In genomic region chr17:13407381-13407780, GRCh38 we compare ENCODE assay signal across 25 cellular contexts.
"Had no signal": no experiment of that assay in that cellular context is flagged by ENCODE, and none has a peak within 500 bp of the region (broad histone marks: within the 10 kb centered on the region; RNA-seq: fewer than 3 reads in every experiment).

No MANE protein-coding gene starts in this region.

- ATAC-seq: activated CD4-positive, alpha-beta T cell treated with anti-CD3 and anti-CD28 coated beads for 36 hours; activated CD8-positive, alpha-beta memory T cell treated with anti-CD3 and anti-CD28 coated beads, Interleukin-2, amount 10 ng/mL, durations not matched to agents 7 days and 5 days; activated CD8-positive, alpha-beta T cell treated with anti-CD3 and anti-CD28 coated beads, Interleukin-2, amount 10 ng/mL, durations not matched to agents 7 days and 5 days; activated T-cell treated with anti-CD3 and anti-CD28 coated beads, Interleukin-2, amount 50 U/mL, for 72 hours; esophagus mucosa had no signal

- DNase-seq: activated CD4-positive, alpha-beta memory T cell treated with anti-CD3 and anti-CD28 coated beads for 36 hours; activated CD4-positive, alpha-beta T cell treated with anti-CD3 and anti-CD28 coated beads for 36 hours; activated CD4-positive, alpha-beta T cell treated with anti-CD3 and anti-CD28 coated beads, Interleukin-2, amount 10 ng/mL, durations not matched to agents 24 days and 14 days; activated CD4-positive, CD25-positive, alpha-beta regulatory T cell; activated CD4-positive, CD25-positive, alpha-beta regulatory T cell treated with anti-CD3 and anti-CD28 coated beads, Interleukin-2, amount 50 U/mL, for 72 hours; activated CD8-positive, alpha-beta memory T cell treated with anti-CD3 and anti-CD28 coated beads, Interleukin-2, amount 10 ng/mL, durations not matched to agents 7 days and 5 days; activated CD8-positive, alpha-beta memory T cell treated with anti-CD3 and anti-CD28 coated beads, Interleukin-2, amount 50 U/mL, for 4 hours; activated CD8-positive, alpha-beta T cell treated with anti-CD3 and anti-CD28 coated beads, Interleukin-2, amount 10 ng/mL, durations not matched to agents 7 days and 5 days; activated gamma-delta T cell; activated naive CD4-positive, alpha-beta T cell treated with anti-CD3 and anti-CD28 coated beads, Interleukin-2, amount 50 U/mL, for 16 hours; activated naive CD4-positive, alpha-beta T cell treated with Interleukin-2 at 50 U/mL for 16 hours; activated T-cell treated with anti-CD3 and anti-CD28 coated beads for 4 hours; activated T-cell treated with anti-CD3 and anti-CD28 coated beads, Interleukin-2, amount 50 U/mL, for 24 hours; activated T-cell treated with anti-CD3 and anti-CD28 coated beads, Interleukin-2, amount 50 U/mL, for 72 hours; amniotic stem cell; anterior cingulate cortex; brain microvascular endothelial cell; dorsolateral prefrontal cortex; effector memory CD4-positive, alpha-beta T cell; endodermal cell; foreskin fibroblast; glutamatergic neuron; T-helper 2 cell had no signal

- H3K27me3 ChIP-seq: brain microvascular endothelial cell had no signal

- H3K27ac ChIP-seq: brain microvascular endothelial cell, coronary artery, dorsolateral prefrontal cortex had no signal

- H3K4me3 ChIP-seq: coronary artery, dorsolateral prefrontal cortex had no signal

- H3K36me3 ChIP-seq: brain microvascular endothelial cell had no signal
